In genomic region chr18:46207985-46208384, GRCh38 we compare ENCODE assay signal across 18 cellular contexts.
DNase-seq lines count a peak whose midpoint lies in the region; ATAC-seq and TF ChIP-seq lines count a peak whose summit lies in the region.
"Had no signal": no experiment of that assay in that cellular context is flagged by ENCODE, and none has a peak within 500 bp of the region (broad histone marks: within the 10 kb centered on the region; RNA-seq: fewer than 3 reads in every experiment).

No MANE protein-coding gene starts in this region.

- peak overlapping the region; percentile 44 for H3K27ac Mint-ChIP-seq in activated CD4-positive, alpha-beta memory T cell treated with anti-CD3 and anti-CD28 coated beads for 36 hours
- H3K27ac Mint-ChIP-seq in activated CD4-positive, alpha-beta memory T cell treated with anti-CD3 and anti-CD28 coated beads, Interleukin-2, amount 10 ng/mL, durations not matched to agents 7 days and 5 days = no peak overlapping the region
- H3K27ac Mint-ChIP-seq in CD4-positive, CD25-positive, alpha-beta regulatory T cell = peak overlapping the region in 2 of 3 donors; percentile 1 to 12
- H3K27ac Mint-ChIP-seq in activated naive CD4-positive, alpha-beta T cell treated with anti-CD3 and anti-CD28 coated beads, Interleukin-2, amount 50 U/mL, for 72 hours = peak overlapping the region in 1 of 2 donors; percentile 24
- no peak overlapping the region for H3K27ac Mint-ChIP-seq in glutamatergic neuron (ENCODE audit: unreplicated experiment)

- H3K36me3 Mint-ChIP-seq in activated CD4-positive, alpha-beta memory T cell treated with anti-CD3 and anti-CD28 coated beads for 36 hours = peaks cover 1% of the 10 kb centered on the region
- peaks cover 20% of the 10 kb centered on the region for H3K36me3 Mint-ChIP-seq in activated CD4-positive, alpha-beta memory T cell treated with anti-CD3 and anti-CD28 coated beads, Interleukin-2, amount 10 ng/mL, durations not matched to agents 7 days and 5 days (ENCODE audit: low read depth)
- H3K36me3 Mint-ChIP-seq in CD4-positive, CD25-positive, alpha-beta regulatory T cell = peaks cover 9% of the 10 kb centered on the region
- H3K36me3 Mint-ChIP-seq in activated naive CD4-positive, alpha-beta T cell treated with anti-CD3 and anti-CD28 coated beads, Interleukin-2, amount 50 U/mL, for 72 hours = peaks cover 0 to 16% of the 10 kb centered on the region in 2 donors
- no peaks in the 10 kb centered on the region for H3K36me3 Mint-ChIP-seq in glutamatergic neuron (ENCODE audit: unreplicated experiment)

- H3K4me3 Mint-ChIP-seq in activated CD4-positive, alpha-beta memory T cell treated with anti-CD3 and anti-CD28 coated beads for 36 hours = no peak overlapping the region
- no peak overlapping the region for H3K4me3 Mint-ChIP-seq in activated CD4-positive, alpha-beta memory T cell treated with anti-CD3 and anti-CD28 coated beads, Interleukin-2, amount 10 ng/mL, durations not matched to agents 7 days and 5 days
- H3K4me3 Mint-ChIP-seq in CD4-positive, CD25-positive, alpha-beta regulatory T cell = peak overlapping the region in 2 of 4 donors; percentile 22 to 32
- no peak overlapping the region for H3K4me3 Mint-ChIP-seq in glutamatergic neuron (ENCODE audit: unreplicated experiment)
- H3K4me3 Mint-ChIP-seq: CD8-positive, alpha-beta T cell had no signal

- no peaks in the 10 kb centered on the region for H3K9me3 ChIP-seq in CD4-positive, CD25-positive, alpha-beta regulatory T cell (ENCODE audit: control insufficient read depth in 2 of 2, low read length in 2 of 2)
- no peaks in the 10 kb centered on the region for H3K9me3 ChIP-seq in DND-41 (ENCODE audit: insufficient read depth, low read length, severe bottlenecking)

- H2AFZ ChIP-seq in DND-41 (ENCODE audit: low read depth, low read length) = no peak overlapping the region

- intact Hi-C loops in activated CD4-positive, alpha-beta memory T cell treated with anti-CD3 and anti-CD28 coated beads for 36 hours (cut with micrococcal nuclease) = no loop called here

- H3K27me3 ChIP-seq in CD4-positive, CD25-positive, alpha-beta regulatory T cell (ENCODE audit: control insufficient read depth, insufficient read depth, low read length) = no peaks in the 10 kb centered on the region
- no peaks in the 10 kb centered on the region for H3K27me3 ChIP-seq in DND-41 (ENCODE audit: insufficient read depth, low read length, poor library complexity)

- DNase-seq in activated CD4-positive, alpha-beta memory T cell treated with anti-CD3 and anti-CD28 coated beads for 36 hours = no peak
- DNase-seq in activated CD4-positive, alpha-beta memory T cell treated with anti-CD3 and anti-CD28 coated beads, Interleukin-2, amount 10 ng/mL, durations not matched to agents 7 days and 5 days = no peak
- no peak for DNase-seq in CD4-positive, CD25-positive, alpha-beta regulatory T cell
- DNase-seq in DND-41 (no peak), glutamatergic neuron (no peak), hypothalamus (lab: John Stamatoyannopoulos, UW) (no peak)
- no peak for DNase-seq in activated naive CD4-positive, alpha-beta T cell treated with anti-CD3 and anti-CD28 coated beads, Interleukin-2, amount 50 U/mL, for 72 hours (ENCODE audit: low spot score in 2 of 2)
- DNase-seq: AML-193; CD8-positive, alpha-beta T cell; EL; KBM-7; NCI-H1092; NCI-H1694; NCI-H345; NCI-H526 treated with DMSO at 0.1 percent for 48 hours; OCI-M1 had no signal

- CTCF ChIA-PET in activated CD4-positive, alpha-beta memory T cell treated with anti-CD3 and anti-CD28 coated beads for 36 hours (lab: Charles Lee) = interaction anchor here (0.8 to 10.0 kb wide), 2 partner anchors 34 to 450 kb away, joined by 4 to 125 read pairs; a partner anchor contains a TSS
- CTCF ChIA-PET in activated CD4-positive, alpha-beta memory T cell treated with anti-CD3 and anti-CD28 coated beads, Interleukin-2, amount 10 ng/mL, durations not matched to agents 7 days and 5 days (lab: Charles Lee) = interaction anchor here (11.1 kb wide), 1 partner anchor 34 kb away, joined by 133 read pairs; a partner anchor contains a TSS

- no peak overlapping the region for H3K27ac ChIP-seq in CD4-positive, CD25-positive, alpha-beta regulatory T cell (ENCODE audit: insufficient read depth, low read length, poor library complexity, severe bottlenecking)
- peak overlapping the region; percentile 60 for H3K27ac ChIP-seq in DND-41 (ENCODE audit: low read length)
- H3K27ac ChIP-seq: RWPE1 had no signal

- no peaks in the 10 kb centered on the region for H3K27me3 Mint-ChIP-seq in activated CD4-positive, alpha-beta memory T cell treated with anti-CD3 and anti-CD28 coated beads for 36 hours
- H3K27me3 Mint-ChIP-seq in activated CD4-positive, alpha-beta memory T cell treated with anti-CD3 and anti-CD28 coated beads, Interleukin-2, amount 10 ng/mL, durations not matched to agents 7 days and 5 days = no peaks in the 10 kb centered on the region
- H3K27me3 Mint-ChIP-seq in CD4-positive, CD25-positive, alpha-beta regulatory T cell = no peaks in the 10 kb centered on the region
- H3K27me3 Mint-ChIP-seq in glutamatergic neuron (ENCODE audit: unreplicated experiment) = no peaks in the 10 kb centered on the region

- H3K4me1 Mint-ChIP-seq in activated CD4-positive, alpha-beta memory T cell treated with anti-CD3 and anti-CD28 coated beads for 36 hours (ENCODE audit: low read depth) = peaks cover 91% of the 10 kb centered on the region
- peaks cover 70% of the 10 kb centered on the region for H3K4me1 Mint-ChIP-seq in activated CD4-positive, alpha-beta memory T cell treated with anti-CD3 and anti-CD28 coated beads, Interleukin-2, amount 10 ng/mL, durations not matched to agents 7 days and 5 days
- H3K4me1 Mint-ChIP-seq in CD4-positive, CD25-positive, alpha-beta regulatory T cell = peaks cover 59 to 92% (median 67%) of the 10 kb centered on the region in 4 donors
- H3K4me1 Mint-ChIP-seq in glutamatergic neuron (ENCODE audit: low read depth, unreplicated experiment) = peaks cover 4% of the 10 kb centered on the region

- peaks cover 6% of the 10 kb centered on the region; the same call in 1 of the 2 replicates for H4K20me1 ChIP-seq in DND-41 (ENCODE audit: insufficient read depth, low read length)

- TF ChIP-seq CTCF in DND-41 (IDR thresholded peaks at IDR 0.05; ENCODE audit: borderline replicate concordance, extremely low read depth, low read length, poor library complexity, severe bottlenecking) = no peak
- no peak for TF ChIP-seq CTCF in glutamatergic neuron (IDR thresholded peaks at IDR 0.05; ENCODE audit: partially characterized antibody, unreplicated experiment)

- no peak overlapping the region for H3K4me3 ChIP-seq in CD4-positive, CD25-positive, alpha-beta regulatory T cell (ENCODE audit: low read depth, low read length)
- H3K4me3 ChIP-seq in DND-41 (ENCODE audit: low read depth in 1 of 2, low read length in 2 of 2) = no peak overlapping the region

- H3K9me3 Mint-ChIP-seq in activated CD4-positive, alpha-beta memory T cell treated with anti-CD3 and anti-CD28 coated beads for 36 hours = no peaks in the 10 kb centered on the region
- H3K9me3 Mint-ChIP-seq in activated CD4-positive, alpha-beta memory T cell treated with anti-CD3 and anti-CD28 coated beads, Interleukin-2, amount 10 ng/mL, durations not matched to agents 7 days and 5 days = no peaks in the 10 kb centered on the region
- H3K9me3 Mint-ChIP-seq in CD4-positive, CD25-positive, alpha-beta regulatory T cell = peaks cover 0 to 2% (median 0%) of the 10 kb centered on the region in 7 donors
- peaks cover 5 to 8% of the 10 kb centered on the region in 2 donors for H3K9me3 Mint-ChIP-seq in activated naive CD4-positive, alpha-beta T cell treated with anti-CD3 and anti-CD28 coated beads, Interleukin-2, amount 50 U/mL, for 72 hours
- no peaks in the 10 kb centered on the region for H3K9me3 Mint-ChIP-seq in glutamatergic neuron (ENCODE audit: unreplicated experiment)
- H3K9me3 Mint-ChIP-seq: CD8-positive, alpha-beta T cell had no signal

- peaks cover 30% of the 10 kb centered on the region for H3K4me1 ChIP-seq in CD4-positive, CD25-positive, alpha-beta regulatory T cell (ENCODE audit: control insufficient read depth, insufficient read depth, low read length, poor library complexity, severe bottlenecking)
- H3K4me1 ChIP-seq in DND-41 (ENCODE audit: insufficient read depth, low read length) = peaks cover 87% of the 10 kb centered on the region

- no peak overlapping the region for H3K4me2 ChIP-seq in DND-41 (ENCODE audit: insufficient read depth, low read length)

- H3K79me2 ChIP-seq in DND-41 (ENCODE audit: insufficient read depth, low read length) = peaks cover 91% of the 10 kb centered on the region

- no peak for ATAC-seq in CD4-positive, CD25-positive, alpha-beta regulatory T cell (ENCODE audit: low read depth in 2 of 2)
- ATAC-seq in DND-41 (ENCODE audit: insufficient read depth, low read depth) (no peak), GM21619 (IDR thresholded peaks at IDR 0.05; ENCODE audit: unreplicated experiment) (no peak)
- ATAC-seq in activated naive CD4-positive, alpha-beta T cell treated with anti-CD3 and anti-CD28 coated beads, Interleukin-2, amount 50 U/mL, for 72 hours = peak; percentile 41 to 55
- ATAC-seq: CD8-positive, alpha-beta T cell had no signal

- POLR2A ChIA-PET in activated CD4-positive, alpha-beta memory T cell treated with anti-CD3 and anti-CD28 coated beads for 36 hours (lab: Charles Lee) = no interaction called here
- POLR2A ChIA-PET in activated CD4-positive, alpha-beta memory T cell treated with anti-CD3 and anti-CD28 coated beads, Interleukin-2, amount 10 ng/mL, durations not matched to agents 7 days and 5 days (lab: Charles Lee) = no interaction called here

- H3K9ac ChIP-seq in DND-41 (ENCODE audit: low read depth, low read length) = no peak overlapping the region

- no peaks in the 10 kb centered on the region for H3K36me3 ChIP-seq in CD4-positive, CD25-positive, alpha-beta regulatory T cell (ENCODE audit: control insufficient read depth, insufficient read depth, low read length)
- H3K36me3 ChIP-seq in DND-41 (ENCODE audit: insufficient read depth, low read length) = peaks cover 4% of the 10 kb centered on the region; the same call in 1 of the 2 replicates

Comparison
In these comparisons a context has a peak if more than half of its experiments do, and no peak if none do; other contexts are left out.
1. H3K27ac Mint-ChIP-seq: peak in activated CD4-positive, alpha-beta memory T cell treated with anti-CD3 and anti-CD28 coated beads for 36 hours (single experiment) and CD4-positive, CD25-positive, alpha-beta regulatory T cell (2 of 3); none in activated CD4-positive, alpha-beta memory T cell treated with anti-CD3 and anti-CD28 coated beads, Interleukin-2, amount 10 ng/mL, durations not matched to agents 7 days and 5 days (single experiment) and glutamatergic neuron (single experiment).
2. ATAC-seq: peak in activated naive CD4-positive, alpha-beta T cell treated with anti-CD3 and anti-CD28 coated beads, Interleukin-2, amount 50 U/mL, for 72 hours (2 of 2); none in CD4-positive, CD25-positive, alpha-beta regulatory T cell (0 of 2), DND-41 (single experiment) and GM21619 (single experiment).